12 cellular contexts compared by ENCODE assay signal in genomic region chr19:10895920-10896319, GRCh38. TPM values are rescaled to one million over a fixed set of nuclear protein-coding genes. Genes with fewer than 3 reads are reported as not detected.
DNase-seq lines count a peak whose midpoint lies in the region; ATAC-seq and TF ChIP-seq lines count a peak whose summit lies in the region.
"Had no signal": no experiment of that assay in that cellular context is flagged by ENCODE, and none has a peak within 500 bp of the region (broad histone marks: within the 10 kb centered on the region; RNA-seq: fewer than 3 reads in every experiment).

No MANE protein-coding gene starts in this region.

- intact Hi-C loops in OCI-LY7 (cut with micrococcal nuclease; ENCODE audit: unreplicated experiment) = no loop called here
- intact Hi-C loops in Right ventricle myocardium inferior (cut with DNase I) = no loop called here

- H3K9me3 ChIP-seq in BE2C (no peaks in the 10 kb centered on the region), OCI-LY7 (ENCODE audit: low read length) (no peaks in the 10 kb centered on the region)

- CTCF ChIA-PET in OCI-LY7 (lab: Charles Lee; ENCODE audit: unreplicated experiment) = no interaction called here

- no peak overlapping the region for H2AFZ ChIP-seq in OCI-LY7 (ENCODE audit: low read length)

- peaks cover 52% of the 10 kb centered on the region for H3K79me2 ChIP-seq in OCI-LY7 (ENCODE audit: insufficient read depth, low read depth, low read length)

- no peak overlapping the region for H3K4me3 ChIP-seq in BE2C (ENCODE audit: low read depth, low read length)
- H3K4me3 ChIP-seq in OCI-LY7 (ENCODE audit: low read depth, low read length, poor library complexity, severe bottlenecking) = no peak overlapping the region

- H3K4me2 ChIP-seq in OCI-LY7 (ENCODE audit: low read length) = peak overlapping the region; percentile 63

- POLR2A ChIA-PET in OCI-LY7 (lab: Charles Lee) = no interaction called here

- H3K36me3 ChIP-seq in BE2C (no peaks in the 10 kb centered on the region), OCI-LY7 (ENCODE audit: insufficient read depth, low read length) (peaks cover 11% of the 10 kb centered on the region; the same call in 1 of the 2 replicates)

- no peak overlapping the region for H3K27ac ChIP-seq in OCI-LY7 (ENCODE audit: low read depth, low read length, poor library complexity, severe bottlenecking)
- H3K27ac ChIP-seq: foreskin keratinocyte had no signal

- H3K4me1 ChIP-seq in BE2C = peaks cover 8% of the 10 kb centered on the region
- H3K4me1 ChIP-seq in OCI-LY7 (ENCODE audit: insufficient read depth, low read length, poor library complexity, severe bottlenecking) = peaks cover 23% of the 10 kb centered on the region

- TF ChIP-seq CTCF in BE2C (IDR thresholded peaks at IDR 0.05; ENCODE audit: low read depth, low read length) = peak; percentile 27; the same call in 1 of the 2 replicates
- peak; percentile 37 for TF ChIP-seq CTCF in OCI-LY7 (conservative IDR thresholded peaks at IDR 0.05; ENCODE audit: low read length)

- 0 out of 2 replicates have a peak, but pooled peaks cover 8% of the 10 kb centered on the region for H4K20me1 ChIP-seq in OCI-LY7 (ENCODE audit: insufficient read depth, low read length)

- H3K27me3 ChIP-seq in BE2C = no peaks in the 10 kb centered on the region
- H3K27me3 ChIP-seq: foreskin keratinocyte had no signal

- BruUV-seq in OCI-LY7 (replicated peaks; lab: Mats Ljungman, UMichigan) = no TSS peak

- no peak for ATAC-seq in Right ventricle myocardium inferior
- ATAC-seq: activated CD4-positive, alpha-beta T cell treated with anti-CD3 and anti-CD28 coated beads for 36 hours; foreskin keratinocyte; stimulated activated memory B cell treated with anti-CD40 and anti-IgM and Interleukin-4, amounts not matched to agents 10 μg/mL and 1 μg/mL and 100 μg/mL, for 72 hours had no signal

- no peaks in the 10 kb centered on the region for H3K9me2 ChIP-seq in OCI-LY7 (ENCODE audit: insufficient read depth, low read length)

- DNase-seq in BE2C (no peak), OCI-LY7 (ENCODE audit: low spot score) (no peak), iPS-NIHi7 (ENCODE audit: extremely low spot score) (peak; percentile 70), cortex of kidney (lab: John Stamatoyannopoulos, UW) (no peak), Right ventricle myocardium inferior (ENCODE audit: missing footprints) (no peak), A172 (ENCODE audit: low spot score) (no peak)
- DNase-seq: activated CD4-positive, alpha-beta T cell treated with anti-CD3 and anti-CD28 coated beads for 36 hours; activated T-cell treated with anti-CD3 and anti-CD28 coated beads, Interleukin-2, amount 50 U/mL, for 48 hours; dermis blood vessel endothelial cell; foreskin keratinocyte; stimulated activated CD4-positive, alpha-beta T cell treated with anti-CD3 and anti-CD28 coated beads, Interleukin-4, amount 100 ng/mL, for 24 hours had no signal

RNA-seq across cellular contexts. Expression of gene CARM1, which starts 24.6 kb away (rescaled TPM):
- polyA plus RNA-seq in BE2C (2012; ENCODE audit: insufficient read depth, insufficient read length, low read depth) = 81.7 TPM
- total RNA-seq in OCI-LY7 (2014; rRNA removed; shearing (Covaris generic)) = 35.1 and 41.2 TPM in 2 replicates
- 107 and 108 TPM in 2 replicates for total RNA-seq in OCI-LY7 (2022)
- total RNA-seq in Right ventricle myocardium inferior = 39.5 TPM
- total RNA-seq in A172 (2014; rRNA removed; shearing (Covaris generic)) = 46.6 and 53.0 TPM in 2 replicates

RNA-seq across cellular contexts. Expression of gene YIPF2, which starts 32.5 kb away (rescaled TPM):
- 112 TPM for polyA plus RNA-seq in BE2C (2012; ENCODE audit: insufficient read depth, insufficient read length, low read depth)
- 26.7 and 31.8 TPM in 2 replicates for total RNA-seq in OCI-LY7 (2014; rRNA removed; shearing (Covaris generic))
- total RNA-seq in OCI-LY7 (2022) (27.5 and 31.5 TPM in 2 replicates), Right ventricle myocardium inferior (15.2 TPM)
- 59.4 and 72.8 TPM in 2 replicates for total RNA-seq in A172 (2014; rRNA removed; shearing (Covaris generic))

RNA-seq across cellular contexts. Expression of gene TIMM29, which starts 32.7 kb away (rescaled TPM):
- polyA plus RNA-seq in BE2C (2012; ENCODE audit: insufficient read depth, insufficient read length, low read depth) = 62.4 TPM
- total RNA-seq in OCI-LY7 (2014; rRNA removed; shearing (Covaris generic)) = 24.1 and 28.3 TPM in 2 replicates
- total RNA-seq in OCI-LY7 (2022) (26.2 and 27.3 TPM in 2 replicates), Right ventricle myocardium inferior (15.3 TPM)
- 45.6 and 56.0 TPM in 2 replicates for total RNA-seq in A172 (2014; rRNA removed; shearing (Covaris generic))

RNA-seq across cellular contexts. Expression of gene C19orf38, which starts 47.7 kb away (rescaled TPM):
- not detected for polyA plus RNA-seq in BE2C (2012; ENCODE audit: insufficient read depth, insufficient read length, low read depth)
- 4.2 and 5.2 TPM in 2 replicates for total RNA-seq in OCI-LY7 (2014; rRNA removed; shearing (Covaris generic))
- 4.9 and 7.5 TPM in 2 replicates for total RNA-seq in OCI-LY7 (2022)
- 1.5 TPM for total RNA-seq in Right ventricle myocardium inferior
- 0.22 and 1.5 TPM in 2 replicates for total RNA-seq in A172 (2014; rRNA removed; shearing (Covaris generic))
- total RNA-seq: dermis blood vessel endothelial cell, foreskin keratinocyte had no signal

RNA-seq across cellular contexts. Expression of gene TMED1, which starts 59.9 kb away (rescaled TPM):
- polyA plus RNA-seq in BE2C (2012; ENCODE audit: insufficient read depth, insufficient read length, low read depth) = 114 TPM
- total RNA-seq in OCI-LY7 (2014; rRNA removed; shearing (Covaris generic)) = 20.8 and 22.5 TPM in 2 replicates
- 13.2 and 13.7 TPM in 2 replicates for total RNA-seq in OCI-LY7 (2022)
- total RNA-seq in Right ventricle myocardium inferior = 30.3 TPM
- 53.2 and 75.7 TPM in 2 replicates for total RNA-seq in A172 (2014; rRNA removed; shearing (Covaris generic))
